21 cellular contexts compared by ENCODE assay signal in genomic region chr12:1781770-1782169, GRCh38. TPM values are rescaled to one million over a fixed set of nuclear protein-coding genes. Genes with fewer than 3 reads are reported as not detected.
A peak's percentile ranks its signal among the peaks of the same experiment; 100 is the strongest.
DNase-seq lines count a peak whose midpoint lies in the region; ATAC-seq, FAIRE-seq and TF ChIP-seq lines count a peak whose summit lies in the region.
"Had no signal": no experiment of that assay in that cellular context is flagged by ENCODE, and none has a peak within 500 bp of the region (broad histone marks: within the 10 kb centered on the region; RNA-seq: fewer than 3 reads in every experiment).

No MANE protein-coding gene starts in this region.

- FAIRE-seq in HepG2 (lab: Jason Lieb, UNC): peak; percentile 37

- peaks cover 66% of the 10 kb centered on the region for H3K4me1 Mint-ChIP-seq in HFFc6 (ENCODE audit: low read depth)
- H3K4me1 Mint-ChIP-seq in central memory CD8-positive, alpha-beta T cell: peaks cover 5% of the 10 kb centered on the region
- no peaks in the 10 kb centered on the region for H3K4me1 Mint-ChIP-seq in CD4-positive, alpha-beta T cell (ENCODE audit: low read depth)
- peaks cover 4% of the 10 kb centered on the region for H3K4me1 Mint-ChIP-seq in activated CD4-positive, alpha-beta T cell treated with anti-CD3 and anti-CD28 coated beads, Interleukin-2, amount 10 ng/mL, durations not matched to agents 7 days and 5 days
- H3K4me1 Mint-ChIP-seq: CD4-positive, alpha-beta memory T cell had no signal

- DNase-seq in HFFc6 (no peak), HepG2 (ENCODE audit: low spot score) (peak; percentile 39), substantia nigra (lab: John Stamatoyannopoulos, UW) (no peak), GDM1 (lab: John Stamatoyannopoulos, UW) (no peak)
- DNase-seq in central memory CD8-positive, alpha-beta T cell (ENCODE audit: low spot score in 2 of 2): no peak
- DNase-seq in CD4-positive, alpha-beta T cell: no peak
- no peak for DNase-seq in activated CD4-positive, alpha-beta T cell treated with anti-CD3 and anti-CD28 coated beads, Interleukin-2, amount 10 ng/mL, durations not matched to agents 7 days and 5 days
- DNase-seq: activated CD4-positive, alpha-beta T cell treated with anti-CD3 and anti-CD28 coated beads, Interleukin-2, amount 10 ng/mL, durations not matched to agents 24 days and 14 days; activated effector memory CD4-positive, alpha-beta T cell treated with Interleukin-2 at 50 U/mL for 16 hours; adrenal gland; CD4-positive, alpha-beta memory T cell; DMS53; foreskin melanocyte; GOT3; kidney glomerular epithelial cell; NCI-H524 treated with DMSO at 0.1 percent for 48 hours; Right ventricle myocardium superior; spleen; stimulated activated CD4-positive, alpha-beta T cell treated with anti-CD3 and anti-CD28 coated beads, Interleukin-4, amount 100 ng/mL, for 4 hours; T-cell had no signal

- 64% methylated on average over 2 of the region's 2 CpGs for WGBS in HepG2 (ENCODE audit: low lambda C conversion rate)

- H3K79me2 ChIP-seq in HepG2 (ENCODE audit: insufficient read depth, low read length): peaks cover 6% of the 10 kb centered on the region

- POLR2A ChIA-PET in HepG2 (lab: Yijun Ruan, JAX): interaction anchor here (1.3 kb wide), 1 partner anchor 176 kb away, joined by 4 read pairs; no protein-coding TSS in a partner anchor
- POLR2A ChIA-PET in CD4-positive, alpha-beta T cell (lab: Charles Lee): no interaction called here
- POLR2A ChIA-PET in activated CD4-positive, alpha-beta T cell treated with anti-CD3 and anti-CD28 coated beads, Interleukin-2, amount 10 ng/mL, durations not matched to agents 7 days and 5 days (lab: Charles Lee): no interaction called here

- H3K27ac ChIP-seq in HepG2 (ENCODE audit: extremely low read length, insufficient read depth, low read length): peak overlapping the region; percentile 8
- H3K27ac ChIP-seq in substantia nigra (ENCODE audit: low read depth, low read length, poor library complexity, severe bottlenecking): peak overlapping the region; percentile 87
- no peak overlapping the region for H3K27ac ChIP-seq in CD4-positive, alpha-beta T cell (ENCODE audit: low read depth, low read length)
- H3K27ac ChIP-seq: adrenal gland had no signal

- no peak for TF ChIP-seq EP300 in HepG2 (IDR thresholded peaks at IDR 0.05; ENCODE audit: low read depth in 2 of 2, low read length in 2 of 2)
- no peak for TF ChIP-seq EP300 in HepG2 (CRISPR knock-in tag; IDR thresholded peaks at IDR 0.05; ENCODE audit: borderline replicate concordance)

- H3K9me3 Mint-ChIP-seq in HFFc6: no peaks in the 10 kb centered on the region
- no peaks in the 10 kb centered on the region for H3K9me3 Mint-ChIP-seq in central memory CD8-positive, alpha-beta T cell
- H3K9me3 Mint-ChIP-seq in CD4-positive, alpha-beta T cell: no peaks in the 10 kb centered on the region
- H3K9me3 Mint-ChIP-seq in activated CD4-positive, alpha-beta T cell treated with anti-CD3 and anti-CD28 coated beads, Interleukin-2, amount 10 ng/mL, durations not matched to agents 7 days and 5 days: no peaks in the 10 kb centered on the region
- H3K9me3 Mint-ChIP-seq: activated CD4-positive, alpha-beta T cell treated with anti-CD3 and anti-CD28 coated beads, Interleukin-2, amount 10 ng/mL, durations not matched to agents 24 days and 14 days; CD4-positive, alpha-beta memory T cell; neural crest cell; T-cell had no signal

- H3K9me3 ChIP-seq in HepG2 (ENCODE audit: low read length): no peaks in the 10 kb centered on the region
- no peaks in the 10 kb centered on the region for H3K9me3 ChIP-seq in CD4-positive, alpha-beta T cell (ENCODE audit: control insufficient read depth, low read length)
- H3K9me3 ChIP-seq: adrenal gland, spleen had no signal

- BruUV-seq in HepG2 (replicated peaks; lab: Mats Ljungman, UMichigan): no TSS peak

- intact Hi-C loops in HepG2 (cut with micrococcal nuclease; ENCODE audit: unreplicated experiment): no loop called here
- intact Hi-C loops in CD4-positive, alpha-beta T cell (cut with DNase I, micrococcal nuclease): no loop called here

- H3K4me2 ChIP-seq in HepG2 (ENCODE audit: low read depth, low read length): no peak overlapping the region

- ATAC-seq in central memory CD8-positive, alpha-beta T cell (replicated peaks; ENCODE audit: extremely low read depth, poor library complexity, severe bottlenecking): no peak
- peak; percentile 55 for ATAC-seq in HepG2
- ATAC-seq in CD4-positive, alpha-beta T cell (ENCODE audit: poor library complexity): no peak
- ATAC-seq: T-cell had no signal

- H3K4me1 ChIP-seq in HepG2 (ENCODE audit: insufficient read depth, low read length): peaks cover 27% of the 10 kb centered on the region

- no peak for TF ChIP-seq RAD21 in HepG2 (CRISPR knock-in tag; IDR thresholded peaks at IDR 0.05)

- in situ Hi-C loops in HepG2 (cut with HindIII; ENCODE audit: extremely low pct_ligation_motif_present, low pct_unique_long_range_greater_than_20kb): loop anchor here (10.0 kb wide), 1 partner anchor 77 kb away; no protein-coding TSS in a partner anchor

- H3K27ac Mint-ChIP-seq in HFFc6: peak overlapping the region; percentile 38; the same call in 1 of the 2 replicates
- peak overlapping the region; percentile 22 for H3K27ac Mint-ChIP-seq in central memory CD8-positive, alpha-beta T cell (ENCODE audit: low read depth)
- H3K27ac Mint-ChIP-seq in CD4-positive, alpha-beta T cell: no peak overlapping the region
- H3K27ac Mint-ChIP-seq in activated CD4-positive, alpha-beta T cell treated with anti-CD3 and anti-CD28 coated beads, Interleukin-2, amount 10 ng/mL, durations not matched to agents 7 days and 5 days: no peak overlapping the region
- H3K27ac Mint-ChIP-seq: activated CD4-positive, alpha-beta T cell treated with anti-CD3 and anti-CD28 coated beads, Interleukin-2, amount 10 ng/mL, durations not matched to agents 24 days and 14 days; CD4-positive, alpha-beta memory T cell; T-cell had no signal

- CTCF ChIA-PET in HepG2 (lab: Yijun Ruan, JAX; ENCODE audit: low intra/inter-chr PET ratio, low total read pairs): no interaction called here
- CTCF ChIA-PET in CD4-positive, alpha-beta T cell (lab: Charles Lee): interaction anchor here (1.2 to 2.1 kb wide), 2 partner anchors 9 to 129 kb away, joined by 3 to 11 read pairs; no protein-coding TSS in a partner anchor
- CTCF ChIA-PET in activated CD4-positive, alpha-beta T cell treated with anti-CD3 and anti-CD28 coated beads, Interleukin-2, amount 10 ng/mL, durations not matched to agents 7 days and 5 days (lab: Charles Lee): interaction anchor here (2.0 kb wide), 1 partner anchor 147 kb away, joined by 8 read pairs; no protein-coding TSS in a partner anchor

- TF ChIP-seq CTCF in HFFc6 (IDR thresholded peaks at IDR 0.05) (no peak), HepG2 (CRISPR knock-in tag; IDR thresholded peaks at IDR 0.05) (no peak)
- TF ChIP-seq CTCF in CD4-positive, alpha-beta T cell (IDR thresholded peaks at IDR 0.05): no peak

- H3K27me3 Mint-ChIP-seq in HFFc6 (ENCODE audit: insufficient read depth): no peaks in the 10 kb centered on the region; the same call in 1 of the 2 replicates
- H3K27me3 Mint-ChIP-seq in central memory CD8-positive, alpha-beta T cell: no peaks in the 10 kb centered on the region
- H3K27me3 Mint-ChIP-seq in CD4-positive, alpha-beta T cell: no peaks in the 10 kb centered on the region
- H3K27me3 Mint-ChIP-seq in activated CD4-positive, alpha-beta T cell treated with anti-CD3 and anti-CD28 coated beads, Interleukin-2, amount 10 ng/mL, durations not matched to agents 7 days and 5 days: no peaks in the 10 kb centered on the region
- H3K27me3 Mint-ChIP-seq: activated CD4-positive, alpha-beta T cell treated with anti-CD3 and anti-CD28 coated beads, Interleukin-2, amount 10 ng/mL, durations not matched to agents 24 days and 14 days; CD4-positive, alpha-beta memory T cell; T-cell had no signal

- no peak overlapping the region for H2AFZ ChIP-seq in HepG2 (ENCODE audit: low read length)

- H3K36me3 Mint-ChIP-seq in HFFc6 (ENCODE audit: low read depth): peaks cover 6% of the 10 kb centered on the region; the same call in 1 of the 2 replicates
- H3K36me3 Mint-ChIP-seq in central memory CD8-positive, alpha-beta T cell (ENCODE audit: insufficient read depth): peaks cover 25% of the 10 kb centered on the region
- peaks cover 87% of the 10 kb centered on the region for H3K36me3 Mint-ChIP-seq in CD4-positive, alpha-beta T cell (ENCODE audit: low read depth)
- peaks cover 29% of the 10 kb centered on the region for H3K36me3 Mint-ChIP-seq in activated CD4-positive, alpha-beta T cell treated with anti-CD3 and anti-CD28 coated beads, Interleukin-2, amount 10 ng/mL, durations not matched to agents 7 days and 5 days (ENCODE audit: low read depth)

- H3K4me3 ChIP-seq in HepG2 (replicated peaks in 1 of 3; ENCODE audit: insufficient read depth in 1 of 3, low read depth in 2 of 3, low read length in 3 of 3): no peak overlapping the region
- H3K4me3 ChIP-seq: adrenal gland, spleen had no signal

- H3K36me3 ChIP-seq in HepG2 (replicated peaks in 1 of 2; ENCODE audit: control insufficient read depth in 1 of 2, insufficient read depth in 2 of 2, low read length in 2 of 2): peaks cover 25 to 86% of the 10 kb centered on the region in 2 experiments

- H3K27me3 ChIP-seq in HepG2 (ENCODE audit: control insufficient read depth in 1 of 2, insufficient read depth in 2 of 2, low read length in 2 of 2): no peaks in the 10 kb centered on the region
- H3K27me3 ChIP-seq in CD4-positive, alpha-beta T cell (ENCODE audit: control insufficient read depth, insufficient read depth, low read length): no peaks in the 10 kb centered on the region
- H3K27me3 ChIP-seq: adrenal gland, spleen had no signal

- no peak overlapping the region for H3K4me3 Mint-ChIP-seq in HFFc6
- H3K4me3 Mint-ChIP-seq in central memory CD8-positive, alpha-beta T cell: no peak overlapping the region
- no peak overlapping the region for H3K4me3 Mint-ChIP-seq in CD4-positive, alpha-beta T cell
- H3K4me3 Mint-ChIP-seq in activated CD4-positive, alpha-beta T cell treated with anti-CD3 and anti-CD28 coated beads, Interleukin-2, amount 10 ng/mL, durations not matched to agents 7 days and 5 days: no peak overlapping the region
- H3K4me3 Mint-ChIP-seq: activated CD4-positive, alpha-beta T cell treated with anti-CD3 and anti-CD28 coated beads, Interleukin-2, amount 10 ng/mL, durations not matched to agents 24 days and 14 days; CD4-positive, alpha-beta memory T cell; neural crest cell; T-cell had no signal

- no peak for TF ChIP-seq POLR2A in HepG2 (IDR thresholded peaks at IDR 0.05; ENCODE audit: insufficient read depth in 1 of 2, low read depth in 2 of 2, low read length in 2 of 2)

- H3K9ac ChIP-seq in HepG2 (ENCODE audit: insufficient read depth, low read depth, low read length): no peak overlapping the region

- H4K20me1 ChIP-seq in HepG2 (ENCODE audit: insufficient read depth, low read length): peaks cover 3% of the 10 kb centered on the region; the same call in 1 of the 2 replicates

RNA-seq across cellular contexts. Expression of gene LRTM2, which starts 38.6 kb away (rescaled TPM):
- total RNA-seq in HFFc6 (2021; fragmentation: NEBNext Ultra II Directional; extraction: Animal tissue kit (Norgen Biotek cat#: 25700)): not detected
- not detected in 2 replicates for total RNA-seq in HepG2 (2016; rRNA removed; fragmentation: Illumina TruSeq; extraction: Trizol)
- not detected in 2 replicates for total RNA-seq in HepG2 (2016; cell fraction: cytosol; rRNA removed; fragmentation: Illumina TruSeq; extraction: Trizol; ENCODE audit: low read depth)
- not detected in 2 replicates for total RNA-seq in HepG2 (2016; cell fraction: insoluble cytoplasmic fraction; rRNA removed; fragmentation: Illumina TruSeq; extraction: Trizol)
- total RNA-seq in HepG2 (2016; cell fraction: membrane; rRNA removed; fragmentation: Illumina TruSeq; extraction: Trizol): not detected in 2 replicates
- total RNA-seq in HepG2 (2016; cell fraction: nucleus; rRNA removed; fragmentation: Illumina TruSeq; extraction: Trizol): not detected in 2 replicates
- 0.09 and 0.17 TPM in 2 replicates for polyA plus RNA-seq in HepG2 (2011; rRNA removed)
- 0.09 TPM in 2 replicates for polyA plus RNA-seq in HepG2 (2011; cell fraction: cytosol; rRNA removed)
- polyA plus RNA-seq in HepG2 (2011; cell fraction: nucleus; rRNA removed): 0.39 and 0.76 TPM in 2 replicates
- polyA plus RNA-seq in HepG2 (2012): 0.16 and 0.17 TPM in 2 replicates
- not detected in 2 replicates for polyA plus RNA-seq in HepG2 (2016; cell fraction: cytosol; fragmentation: Illumina TruSeq; extraction: Trizol; ENCODE audit: low read depth)
- polyA plus RNA-seq in HepG2 (2016; cell fraction: insoluble cytoplasmic fraction; fragmentation: Illumina TruSeq; extraction: Trizol; ENCODE audit: low read depth): not detected in 2 replicates
- polyA plus RNA-seq in HepG2 (2016; cell fraction: membrane; fragmentation: Illumina TruSeq; extraction: Trizol; ENCODE audit: low read depth): not detected in 2 replicates
- polyA plus RNA-seq in HepG2 (2016; cell fraction: nucleus; fragmentation: Illumina TruSeq; extraction: Trizol; ENCODE audit: insufficient read depth, low read depth): not detected in 2 replicates
- 0.40 TPM in 1 of 2 replicates, not detected in the other for polyA minus RNA-seq in HepG2 (2011; rRNA and poly(A)+ RNA removed; ENCODE audit: low replicate concordance)
- not detected in 2 replicates for polyA minus RNA-seq in HepG2 (2011; cell fraction: cytosol; rRNA and poly(A)+ RNA removed)
- polyA minus RNA-seq in HepG2 (2011; cell fraction: nucleus; rRNA and poly(A)+ RNA removed): not detected in 2 replicates
- total RNA-seq in CD4-positive, alpha-beta T cell: under 1 TPM in 1 of 2 experiments, not detected in 1; 0.11 TPM
- total RNA-seq in activated CD4-positive, alpha-beta T cell treated with anti-CD3 and anti-CD28 coated beads, Interleukin-2, amount 10 ng/mL, durations not matched to agents 7 days and 5 days: not detected
- total RNA-seq: adrenal gland; CD4-positive, alpha-beta memory T cell; Right ventricle myocardium superior; T-cell had no signal
- polyA plus RNA-seq: adrenal gland; CD4-positive, alpha-beta memory T cell; spleen had no signal

Comparison
In these comparisons a context has a peak if more than half of its experiments do, and no peak if none do; other contexts are left out.
1. H3K27ac Mint-ChIP-seq: peak in HFFc6 (single experiment) and central memory CD8-positive, alpha-beta T cell (single experiment); none in CD4-positive, alpha-beta T cell (single experiment) and activated CD4-positive, alpha-beta T cell treated with anti-CD3 and anti-CD28 coated beads, Interleukin-2, amount 10 ng/mL, durations not matched to agents 7 days and 5 days (single experiment).